In genomic region chr16:28950648-28951409, GRCh38 we compare ENCODE assay signal across 8 cellular contexts.
DNase-seq lines count a peak whose midpoint lies in the region; ATAC-seq and TF ChIP-seq lines count a peak whose summit lies in the region.

Gene NFATC2IP (plus strand): TSS chr16:28950937. CDS start chr16:28951012, 75 bp downstream.

- H3K27ac Mint-ChIP-seq in central memory CD8-positive, alpha-beta T cell (ENCODE audit: low read depth): peak within 1 kb of the TSS; percentile 70

- peaks cover 19% of the 10 kb centered on the region for H3K36me3 Mint-ChIP-seq in central memory CD8-positive, alpha-beta T cell (ENCODE audit: insufficient read depth)

- peak within 1 kb of the TSS; percentile 92 for H3K4me3 Mint-ChIP-seq in central memory CD8-positive, alpha-beta T cell

- peaks cover 32% of the 10 kb centered on the region for H3K4me1 Mint-ChIP-seq in central memory CD8-positive, alpha-beta T cell

- ATAC-seq in GM19025 (IDR thresholded peaks at IDR 0.05; ENCODE audit: low read depth, unreplicated experiment) (peak; percentile 95), HG03342 (IDR thresholded peaks at IDR 0.05; ENCODE audit: unreplicated experiment) (peak; percentile 84)
- peak; percentile 99 for ATAC-seq in central memory CD8-positive, alpha-beta T cell (replicated peaks; ENCODE audit: extremely low read depth, poor library complexity, severe bottlenecking)

- no peaks in the 10 kb centered on the region for H3K27me3 Mint-ChIP-seq in central memory CD8-positive, alpha-beta T cell

- TF ChIP-seq CTCF in AG09309 (IDR thresholded peaks at IDR 0.05; ENCODE audit: control insufficient read depth, insufficient read depth, low read depth, low read length, missing control alignments): no peak

- H3K9me3 Mint-ChIP-seq in central memory CD8-positive, alpha-beta T cell: no peaks in the 10 kb centered on the region

- DNase-seq in AG09309 (ENCODE audit: low read depth) (peak; percentile 99), NCI-H446 (lab: John Stamatoyannopoulos, UW) (peak; percentile 97 to 99), iris pigment epithelial cell (ENCODE audit: low read depth) (peak; percentile 100)
- peak; percentile 99 for DNase-seq in activated CD4-positive, CD25-positive, alpha-beta regulatory T cell treated with anti-CD3 and anti-CD28 coated beads, Interleukin-2, amount 50 U/mL, for 16 hours (ENCODE audit: low read depth, low spot score)
- peak; percentile 99 to 100 for DNase-seq in central memory CD8-positive, alpha-beta T cell (ENCODE audit: low spot score in 2 of 2)
- peak; percentile 99 for DNase-seq in stimulated activated CD4-positive, alpha-beta T cell treated with anti-CD3 and anti-CD28 coated beads, Interleukin-12 subunit alpha, Interleukin-12 subunit beta, amount 100 ng/mL, for 24 hours (ENCODE audit: low read depth in 2 of 2)

- peak within 1 kb of the TSS; percentile 82 for H3K4me3 ChIP-seq in AG09309 (ENCODE audit: control insufficient read depth, low read depth, low read length)

Comparison
In these comparisons a context has a peak if more than half of its experiments do, and no peak if none do; other contexts are left out.
1. Peak in every context shown above with its lines: DNase-seq, ATAC-seq and H3K4me3 ChIP-seq.